In genomic region chr3:113245775-113246174, GRCh38 we compare ENCODE assay signal across 14 cellular contexts. TPM values are rescaled to one million over a fixed set of nuclear protein-coding genes. Genes with fewer than 3 reads are reported as not detected.
DNase-seq lines count a peak whose midpoint lies in the region; ATAC-seq and TF ChIP-seq lines count a peak whose summit lies in the region.
"Had no signal": no experiment of that assay in that cellular context is flagged by ENCODE, and none has a peak within 500 bp of the region (broad histone marks: within the 10 kb centered on the region; RNA-seq: fewer than 3 reads in every experiment).

No MANE protein-coding gene starts in this region.

- ATAC-seq in right cardiac atrium (peak; percentile 27 to 41), GM19452 (IDR thresholded peaks at IDR 0.05; ENCODE audit: unreplicated experiment) (no peak), GM18517 (IDR thresholded peaks at IDR 0.05; ENCODE audit: unreplicated experiment) (no peak)

- no peak overlapping the region for H3K4me3 ChIP-seq in HAP-1
- no peak overlapping the region for H3K4me3 ChIP-seq in mammary epithelial cell (replicated peaks in 1 of 3; ENCODE audit: insufficient read depth in 1 of 3, low read depth in 2 of 3, low read length in 3 of 3)
- no peak overlapping the region for H3K4me3 ChIP-seq in right cardiac atrium (ENCODE audit: low read length)
- no peak overlapping the region for H3K4me3 ChIP-seq in smooth muscle cell

- in situ Hi-C loops in HAP-1 (cut with MboI; ENCODE audit: low sequenced_read_pairs) (no loop called here), mammary epithelial cell (cut with MboI; ENCODE audit: low sequenced_read_pairs in 2 of 2) (no loop called here)

- H2AFZ ChIP-seq in mammary epithelial cell (ENCODE audit: low read depth, low read length) (peak overlapping the region; percentile 54), smooth muscle cell (ENCODE audit: low read depth) (no peak overlapping the region)

- H3K4me2 ChIP-seq in mammary epithelial cell (ENCODE audit: insufficient read depth, low read depth, low read length), result no peak overlapping the region
- H3K4me2 ChIP-seq in smooth muscle cell, result peak overlapping the region; percentile 44

- TF ChIP-seq CTCF in mammary epithelial cell (conservative IDR thresholded peaks at IDR 0.05 in 1 of 2, IDR thresholded peaks at IDR 0.05 in 1 of 2; ENCODE audit: extremely low read depth in 1 of 2, insufficient read depth in 1 of 2, low read depth in 1 of 2, low read length in 2 of 2) (no peak), smooth muscle cell (IDR thresholded peaks at IDR 0.05; ENCODE audit: borderline replicate concordance, insufficient read depth, poor library complexity, severe bottlenecking) (no peak)

- H3K79me2 ChIP-seq in mammary epithelial cell (ENCODE audit: insufficient read depth, low read length) (no peaks in the 10 kb centered on the region), smooth muscle cell (ENCODE audit: low read depth) (peaks cover 4% of the 10 kb centered on the region)

- intact Hi-C loops in mammary epithelial cell (cut with micrococcal nuclease), result loop anchor here (5.0 kb wide), 1 partner anchor 42 kb away; no protein-coding TSS in a partner anchor
- intact Hi-C loops in right cardiac atrium (cut with DNase I), result no loop called here

- H3K9ac ChIP-seq in mammary epithelial cell (ENCODE audit: insufficient read depth, low read length) (no peak overlapping the region), smooth muscle cell (ENCODE audit: low read depth) (no peak overlapping the region)

- DNase-seq in HAP-1 (ENCODE audit: low spot score in 2 of 2) (peak; percentile 38 to 43), mammary epithelial cell (no peak), right cardiac atrium (peak in 2 of 3 donors; percentile 69 to 79), smooth muscle cell (lab: John Stamatoyannopoulos, UW; ENCODE audit: unreplicated experiment) (no peak), NCI-H1092 treated with DMSO at 0.1 percent for 48 hours (lab: John Stamatoyannopoulos, UW) (no peak), cerebellum (ENCODE audit: low spot score) (no peak)
- DNase-seq: activated CD4-positive, alpha-beta T cell treated with anti-CD3 and anti-CD28 coated beads, Interleukin-2, amount 10 ng/mL, durations not matched to agents 24 days and 14 days; activated naive CD4-positive, alpha-beta T cell; CD4-positive, CD25-positive, alpha-beta regulatory T cell; Karpas-422; NCI-H524; stimulated activated CD4-positive, alpha-beta T cell treated with anti-CD3 and anti-CD28 coated beads, Interleukin-4, amount 100 ng/mL, for 4 hours had no signal

- H3F3A ChIP-seq in smooth muscle cell (ENCODE audit: low read depth), result peaks cover 6% of the 10 kb centered on the region

- CTCF ChIA-PET in mammary epithelial cell (lab: Charles Lee; ENCODE audit: low non-redundant PET), result no interaction called here

- no peaks in the 10 kb centered on the region for H3K36me3 ChIP-seq in HAP-1 (replicated peaks)
- H3K36me3 ChIP-seq in mammary epithelial cell (ENCODE audit: insufficient read depth, low read length), result no peaks in the 10 kb centered on the region
- no peaks in the 10 kb centered on the region for H3K36me3 ChIP-seq in smooth muscle cell (ENCODE audit: low read depth)

- H3K9me3 ChIP-seq in HAP-1 (no peaks in the 10 kb centered on the region), mammary epithelial cell (replicated peaks; ENCODE audit: insufficient read depth, low read length) (no peaks in the 10 kb centered on the region), right cardiac atrium (ENCODE audit: control insufficient read depth, low read length) (no peaks in the 10 kb centered on the region), smooth muscle cell (replicated peaks; ENCODE audit: low read depth) (no peaks in the 10 kb centered on the region)

- dilution Hi-C loops in mammary epithelial cell (cut with HindIII; ENCODE audit: low sequenced_read_pairs), result no loop called here

- H3K27me3 ChIP-seq in HAP-1 (ENCODE audit: low read depth) (no peaks in the 10 kb centered on the region), mammary epithelial cell (ENCODE audit: insufficient read depth, low read length) (no peaks in the 10 kb centered on the region), right cardiac atrium (ENCODE audit: control insufficient read depth, insufficient read depth) (no peaks in the 10 kb centered on the region), smooth muscle cell (ENCODE audit: low read depth) (no peaks in the 10 kb centered on the region)

- H4K20me1 ChIP-seq in mammary epithelial cell (ENCODE audit: insufficient read depth, low read length) (no peaks in the 10 kb centered on the region), smooth muscle cell (ENCODE audit: low read depth) (peaks cover 5% of the 10 kb centered on the region)

- 35% methylated on average over 5 of the region's 5 CpGs for WGBS in mammary epithelial cell (ENCODE audit: low coverage, missing lambda C conversion rate)
- 33% methylated on average over 5 of the region's 5 CpGs for WGBS in right cardiac atrium
- 39% methylated on average over 5 of the region's 5 CpGs for WGBS in smooth muscle cell (ENCODE audit: low lambda C conversion rate)

- H3K4me1 ChIP-seq in HAP-1, result peaks cover 33% of the 10 kb centered on the region
- H3K4me1 ChIP-seq in mammary epithelial cell (ENCODE audit: insufficient read depth, low read length), result peaks cover 33% of the 10 kb centered on the region
- H3K4me1 ChIP-seq in right cardiac atrium (ENCODE audit: control insufficient read depth, insufficient read depth, low read length), result peaks cover 5% of the 10 kb centered on the region
- peaks cover 63% of the 10 kb centered on the region for H3K4me1 ChIP-seq in smooth muscle cell (ENCODE audit: low read depth)

- H3K27ac ChIP-seq in mammary epithelial cell (ENCODE audit: insufficient read depth, low read depth, low read length) (no peak overlapping the region), right cardiac atrium (ENCODE audit: low read length) (peak overlapping the region; percentile 12), smooth muscle cell (ENCODE audit: low read depth) (peak overlapping the region; percentile 30)

- BruUV-seq in mammary epithelial cell (replicated peaks; lab: Mats Ljungman, UMichigan), result no TSS peak

RNA-seq across cellular contexts. Expression of gene BOC, which starts 34.4 kb away (rescaled TPM):
- total RNA-seq in mammary epithelial cell (10 to 100 TPM; 18.5 to 49.7 TPM), right cardiac atrium (10 to 100 TPM; 12.9 to 45.3 (median 15.4) TPM), smooth muscle cell (16.7 and 19.5 TPM in 2 replicates), cerebellum (88.6 TPM)
- polyA plus RNA-seq in mammary epithelial cell (16.5 TPM), right cardiac atrium (5.2 TPM), smooth muscle cell (31.2 and 31.4 TPM in 2 replicates)
- 26.3 TPM for polyA minus RNA-seq in mammary epithelial cell
- total RNA-seq: CD4-positive, CD25-positive, alpha-beta regulatory T cell had no signal
- polyA plus RNA-seq: CD4-positive, CD25-positive, alpha-beta regulatory T cell had no signal

Comparison
In these comparisons a context has a peak if more than half of its experiments do, and no peak if none do; other contexts are left out.
1. DNase-seq: peak in HAP-1 (2 of 2) and right cardiac atrium (2 of 3); none in mammary epithelial cell (single experiment), smooth muscle cell (single experiment), NCI-H1092 treated with DMSO at 0.1 percent for 48 hours (single experiment) and cerebellum (single experiment).
2. ATAC-seq: peak in right cardiac atrium (2 of 2); none in GM19452 (single experiment) and GM18517 (single experiment).